8 cellular contexts compared by ENCODE assay signal in genomic region chr1:225881081-225882007, GRCh38. TPM values are rescaled to one million over a fixed set of nuclear protein-coding genes. Genes with fewer than 3 reads are reported as not detected.
DNase-seq lines count a peak whose midpoint lies in the region; ATAC-seq, FAIRE-seq and TF ChIP-seq lines count a peak whose summit lies in the region.

No MANE protein-coding gene starts in this region.

- TF ChIP-seq CTCF in BJ (IDR thresholded peaks at IDR 0.05; ENCODE audit: insufficient read depth, low read depth, low read length) (no peak), sigmoid colon (IDR thresholded peaks at IDR 0.05) (no peak)

- H3K27me3 ChIP-seq in BJ (ENCODE audit: control insufficient read depth, insufficient read depth, low read length), result no peaks in the 10 kb centered on the region
- no peaks in the 10 kb centered on the region for H3K27me3 ChIP-seq in iPS DF 6.9 (ENCODE audit: control insufficient read depth, insufficient read depth, low read length)
- H3K27me3 ChIP-seq in sigmoid colon, result no peaks in the 10 kb centered on the region

- no peak for ATAC-seq in GM19452 (IDR thresholded peaks at IDR 0.05; ENCODE audit: unreplicated experiment)

- TF ChIP-seq POLR2A in H54 (IDR thresholded peaks at IDR 0.05; ENCODE audit: low read depth, low read length) (peak; percentile 42; the same call in 1 of the 2 replicates), sigmoid colon (IDR thresholded peaks at IDR 0.05) (no peak)

- H3K4me1 ChIP-seq in iPS DF 6.9 (ENCODE audit: control insufficient read depth, insufficient read depth, low read length) (0 out of 2 replicates have a peak, but pooled peaks cover 3% of the 10 kb centered on the region), sigmoid colon (peaks cover 0 to 57% (median 51%) of the 10 kb centered on the region in 4 donors)

- DNase-seq in BJ (ENCODE audit: low read depth) (no peak), H54 (ENCODE audit: insufficient read length, low spot score) (peak; percentile 60), RPMI7951 (ENCODE audit: low read depth) (peak; percentile 76), astrocyte of the hippocampus (ENCODE audit: low read depth, low spot score) (peak; percentile 45), iPS DF 6.9 (ENCODE audit: low read depth, low spot score) (no peak), sigmoid colon (peak; percentile 80), NCI-H1105 treated with DMSO at 0.1 percent for 48 hours (lab: John Stamatoyannopoulos, UW) (no peak)

- no CpG with 5 or more reads among the region's 28 CpGs for WGBS in iPS DF 6.9 (ENCODE audit: insufficient coverage, insufficient read length)
- WGBS in sigmoid colon, 2 donors, result 1 to 8% methylated on average over 28 of the region's 28 CpGs

- peaks cover 1% of the 10 kb centered on the region for H3K36me3 ChIP-seq in BJ (ENCODE audit: control insufficient read depth, insufficient read depth, low read length)
- H3K36me3 ChIP-seq in iPS DF 6.9 (ENCODE audit: control insufficient read depth, insufficient read depth, low read length), result 0 out of 2 replicates have a peak, but pooled peaks cover 3% of the 10 kb centered on the region
- peaks cover 0 to 11% (median 3%) of the 10 kb centered on the region in 4 donors for H3K36me3 ChIP-seq in sigmoid colon

- H3K9me3 ChIP-seq in iPS DF 6.9 (ENCODE audit: control insufficient read depth, insufficient read depth, low read length), result no peaks in the 10 kb centered on the region
- H3K9me3 ChIP-seq in sigmoid colon, result no peaks in the 10 kb centered on the region

- CTCF ChIA-PET in BJ (lab: Yijun Ruan, JAX), result interaction anchor here (0.8 to 2.5 kb wide), 9 partner anchors 14 to 407 kb away, joined by 3 to 9 read pairs (median 5); partner anchors contain the start of gene SRP9

- no peak for FAIRE-seq in H54 (lab: Jason Lieb, UNC)

- peak overlapping the region; percentile 57 for H3K4me3 ChIP-seq in BJ (ENCODE audit: low read depth, low read length)
- H3K4me3 ChIP-seq in iPS DF 6.9 (ENCODE audit: low read length), result peak overlapping the region; percentile 63; the same call in 1 of the 2 replicates
- peak overlapping the region; percentile 91 to 98 (median 94) for H3K4me3 ChIP-seq in sigmoid colon

- H3K27ac ChIP-seq in iPS DF 6.9 (ENCODE audit: low read length), result no peak overlapping the region
- H3K27ac ChIP-seq in sigmoid colon, result peak overlapping the region; percentile 88 to 91 (median 90)

- POLR2A ChIA-PET in BJ (lab: Charles Lee), result no interaction called here

- intact Hi-C loops in sigmoid colon (cut with DNase I), result loop anchor here (2.0 to 5.0 kb wide), 4 partner anchors 29 to 96 kb away; partner anchors contain the start of genes EPHX1 and PYCR2

- no peak for TF ChIP-seq EP300 in sigmoid colon (IDR thresholded peaks at IDR 0.05)

RNA-seq across cellular contexts. Expression of gene TMEM63A, which starts 0.8 kb away (rescaled TPM):
- polyA plus RNA-seq in BJ (2011; rRNA removed) (25.3 and 41.8 TPM in 2 replicates), sigmoid colon (100 to 1,000 TPM in 1 of 3 donors, 1 to 10 TPM in 2; 3.0 to 103 (median 5.5) TPM)
- polyA minus RNA-seq in BJ (2011; rRNA and poly(A)+ RNA removed), result 24.0 and 27.7 TPM in 2 replicates
- total RNA-seq in RPMI7951 (2014; rRNA removed; shearing (Covaris generic)), result 7.6 and 8.2 TPM in 2 replicates
- 10 to 100 TPM; 25.3 to 94.4 (median 36.9) TPM for total RNA-seq in sigmoid colon

RNA-seq across cellular contexts. Expression of gene LEFTY1, which starts 7.6 kb away (rescaled TPM):
- polyA plus RNA-seq in BJ (2011; rRNA removed) (0.09 and 0.10 TPM in 2 replicates), sigmoid colon (100 to 1,000 TPM in 1 of 3 donors, 10 to 100 TPM in 2; 14.4 to 120 (median 46.2) TPM)
- polyA minus RNA-seq in BJ (2011; rRNA and poly(A)+ RNA removed), result 0.28 TPM in 1 of 2 replicates, not detected in the other
- total RNA-seq in RPMI7951 (2014; rRNA removed; shearing (Covaris generic)), result not detected in 2 replicates
- total RNA-seq in sigmoid colon, result not detected

RNA-seq across cellular contexts. Expression of gene PYCR2, which starts 42.7 kb away (rescaled TPM):
- polyA plus RNA-seq in BJ (2011; rRNA removed), result 44.8 and 81.1 TPM in 2 replicates
- 30.2 and 51.5 TPM in 2 replicates for polyA minus RNA-seq in BJ (2011; rRNA and poly(A)+ RNA removed)
- 31.2 and 38.9 TPM in 2 replicates for total RNA-seq in RPMI7951 (2014; rRNA removed; shearing (Covaris generic))
- 10 to 100 TPM; 31.0 to 40.5 (median 34.0) TPM for total RNA-seq in sigmoid colon
- polyA plus RNA-seq in sigmoid colon, result 10 to 100 TPM; 33.8 to 74.4 (median 36.0) TPM

RNA-seq across cellular contexts. Expression of gene LEFTY2, which starts 59.7 kb away (rescaled TPM):
- polyA plus RNA-seq in BJ (2011; rRNA removed) (not detected in 2 replicates), sigmoid colon (10 to 100 TPM in 1 of 3 donors, not detected in 2; 15.6 TPM)
- not detected in 2 replicates for polyA minus RNA-seq in BJ (2011; rRNA and poly(A)+ RNA removed)
- total RNA-seq in RPMI7951 (2014; rRNA removed; shearing (Covaris generic)), result not detected in 2 replicates
- total RNA-seq in sigmoid colon, result 1 to 10 TPM in 2 of 4 donors, under 1 TPM in 1, not detected in 1; 0.71 to 5.0 (median 1.1) TPM

Comparison
In these comparisons a context has a peak if more than half of its experiments do, and no peak if none do; other contexts are left out.
1. DNase-seq: peak in H54 (single experiment), RPMI7951 (single experiment), astrocyte of the hippocampus (single experiment) and sigmoid colon (single experiment); none in BJ (single experiment), iPS DF 6.9 (single experiment) and NCI-H1105 treated with DMSO at 0.1 percent for 48 hours (single experiment).
2. Peak in every context shown above with its lines, with median percentiles within 50 percentile points of each other: H3K4me3 ChIP-seq.